35 cellular contexts compared by ENCODE assay signal in genomic region chr1:213617133-213617532, GRCh38.
"Had no signal": no experiment of that assay in that cellular context is flagged by ENCODE, and none has a peak within 500 bp of the region (broad histone marks: within the 10 kb centered on the region; RNA-seq: fewer than 3 reads in every experiment).

No MANE protein-coding gene starts in this region.

- H3K27ac ChIP-seq: KMS-11 had no signal

- H3K36me3 ChIP-seq: MG63 had no signal

- H3K9me3 ChIP-seq: MG63 had no signal

- H3K4me3 ChIP-seq: MG63 had no signal

- H3K27me3 ChIP-seq: MG63 had no signal

- DNase-seq: Karpas-422, Kasumi-1, KBM-7, KG1, MG63, MM.1S, MV-4-11, NCI-H1048, NCI-H1092, NCI-H1092 treated with DMSO at 0.1 percent for 48 hours, NCI-H1105, NCI-H1105 treated with DMSO at 0.1 percent for 48 hours, NCI-H1417, NCI-H1417 treated with DMSO at 0.1 percent for 48 hours, NCI-H1436, NCI-H1436 treated with DMSO at 0.1 percent for 48 hours, NCI-H146, NCI-H1694, NCI-H1694 treated with DMSO at 0.1 percent for 48 hours, NCI-H187, NCI-H187 treated with DMSO at 0.1 percent for 48 hours, NCI-H1930, NCI-H2029, NCI-H2029 treated with DMSO at 0.1 percent for 48 hours, NCI-H2081, NCI-H2081 treated with DMSO at 0.1 percent for 48 hours, NCI-H2107, NCI-H2171, NCI-H2171 treated with DMSO at 0.1 percent for 48 hours, NCI-H2227 treated with DMSO at 0.1 percent for 48 hours, NCI-H226, NCI-H345, NCI-H446, NCI-H446 treated with DMSO at 0.1 percent for 48 hours had no signal
